19 cellular contexts compared by ENCODE assay signal in the genomic region with DNA sequence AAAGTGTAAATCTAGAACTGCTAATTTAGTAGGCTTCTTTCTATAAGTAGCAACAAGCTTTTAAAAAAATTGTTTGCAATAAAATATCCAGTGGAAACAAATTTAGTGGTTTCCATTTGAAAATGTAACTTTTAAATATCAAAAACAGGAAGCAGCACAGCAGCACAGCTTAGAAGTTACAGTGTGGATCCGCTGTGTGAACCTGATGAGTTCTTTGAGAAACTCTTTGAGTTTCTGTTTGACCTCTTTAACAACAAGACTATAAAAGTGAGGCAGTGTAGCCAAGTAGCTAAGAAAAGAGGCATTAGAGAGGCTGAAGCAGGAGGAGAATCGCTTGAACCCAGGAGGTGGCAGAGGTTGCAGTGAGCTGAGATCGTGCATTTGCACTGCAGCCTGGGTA.
"Had no signal": no experiment of that assay in that cellular context is flagged by ENCODE, and none has a peak within 500 bp of the region (broad histone marks: within the 10 kb centered on the region; RNA-seq: fewer than 3 reads in every experiment).

No MANE protein-coding gene starts in this region.

- H3K4me2 ChIP-seq: hepatocyte had no signal

- H3K4me3 ChIP-seq: hepatocyte, thyroid gland had no signal

- H3K27me3 ChIP-seq: brain microvascular endothelial cell, foreskin keratinocyte, hepatocyte, thyroid gland had no signal

- H3K27ac Mint-ChIP-seq: activated CD4-positive, alpha-beta T cell treated with anti-CD3 and anti-CD28 coated beads, Interleukin-2, amount 10 ng/mL, durations not matched to agents 7 days and 5 days; activated CD8-positive, alpha-beta T cell treated with anti-CD3 and anti-CD28 coated beads, Interleukin-2, amount 10 ng/mL, durations not matched to agents 7 days and 5 days; activated naive CD4-positive, alpha-beta T cell treated with anti-CD3 and anti-CD28 coated beads, Interleukin-2, amount 10 ng/mL, durations not matched to agents 7 days and 5 days; nephron; progenitor cell of endocrine pancreas had no signal

- DNase-seq: activated CD4-positive, alpha-beta T cell treated with anti-CD3 and anti-CD28 coated beads, Interleukin-2, amount 10 ng/mL, durations not matched to agents 7 days and 5 days; activated CD8-positive, alpha-beta T cell treated with anti-CD3 and anti-CD28 coated beads, Interleukin-2, amount 10 ng/mL, durations not matched to agents 7 days and 5 days; activated naive CD4-positive, alpha-beta T cell treated with anti-CD3 and anti-CD28 coated beads, Interleukin-2, amount 10 ng/mL, durations not matched to agents 7 days and 5 days; activated T-cell treated with anti-CD3 and anti-CD28 coated beads, Interleukin-2, amount 50 U/mL, for 4 hours; aorta; brain microvascular endothelial cell; central memory CD4-positive, alpha-beta T cell; foreskin keratinocyte; left cardiac atrium; stimulated activated CD4-positive, alpha-beta T cell treated with anti-CD3 and anti-CD28 coated beads, Interleukin-12 subunit alpha, Interleukin-12 subunit beta, amount 100 ng/mL, for 4 hours; stimulated activated CD4-positive, alpha-beta T cell treated with anti-CD3 and anti-CD28 coated beads, Interleukin-1b, Interleukin-23, amount 100 ng/mL, for 48 hours; stimulated activated CD8-positive, alpha-beta memory T cell treated with anti-CD3 and anti-CD28 coated beads, Interleukin-4, amount 100 ng/mL, for 48 hours; stimulated activated naive CD4-positive, alpha-beta T cell treated with Interleukin-2 at 50 U/mL for 16 hours; T-helper 9 cell; thyroid gland had no signal

- H2AFZ ChIP-seq: hepatocyte had no signal

- H3K9me3 Mint-ChIP-seq: activated CD4-positive, alpha-beta T cell treated with anti-CD3 and anti-CD28 coated beads, Interleukin-2, amount 10 ng/mL, durations not matched to agents 7 days and 5 days; nephron had no signal

- H3K9me3 ChIP-seq: thyroid gland had no signal

- ATAC-seq: activated CD8-positive, alpha-beta T cell treated with anti-CD3 and anti-CD28 coated beads, Interleukin-2, amount 10 ng/mL, durations not matched to agents 7 days and 5 days; activated T-cell treated with anti-CD3 and anti-CD28 coated beads, Interleukin-2, amount 50 U/mL, for 4 hours; foreskin keratinocyte; left cardiac atrium had no signal

- H3K79me2 ChIP-seq: hepatocyte had no signal

- H3K4me1 ChIP-seq: foreskin keratinocyte, thyroid gland had no signal

- FAIRE-seq: colon had no signal

- H3K4me3 Mint-ChIP-seq: activated CD4-positive, alpha-beta T cell treated with anti-CD3 and anti-CD28 coated beads, Interleukin-2, amount 10 ng/mL, durations not matched to agents 7 days and 5 days; activated CD8-positive, alpha-beta T cell treated with anti-CD3 and anti-CD28 coated beads, Interleukin-2, amount 10 ng/mL, durations not matched to agents 7 days and 5 days; activated naive CD4-positive, alpha-beta T cell treated with anti-CD3 and anti-CD28 coated beads, Interleukin-2, amount 10 ng/mL, durations not matched to agents 7 days and 5 days; activated T-cell treated with anti-CD3 and anti-CD28 coated beads, Interleukin-2, amount 50 U/mL, for 4 hours; nephron had no signal

- H3K27ac ChIP-seq: brain microvascular endothelial cell, foreskin keratinocyte, hepatocyte, thyroid gland had no signal

- H3K4me1 Mint-ChIP-seq: activated CD4-positive, alpha-beta T cell treated with anti-CD3 and anti-CD28 coated beads, Interleukin-2, amount 10 ng/mL, durations not matched to agents 7 days and 5 days; activated naive CD4-positive, alpha-beta T cell treated with anti-CD3 and anti-CD28 coated beads, Interleukin-2, amount 10 ng/mL, durations not matched to agents 7 days and 5 days had no signal

- H3K27me3 Mint-ChIP-seq: activated CD4-positive, alpha-beta T cell treated with anti-CD3 and anti-CD28 coated beads, Interleukin-2, amount 10 ng/mL, durations not matched to agents 7 days and 5 days; activated naive CD4-positive, alpha-beta T cell treated with anti-CD3 and anti-CD28 coated beads, Interleukin-2, amount 10 ng/mL, durations not matched to agents 7 days and 5 days; progenitor cell of endocrine pancreas had no signal

- H3K36me3 ChIP-seq: brain microvascular endothelial cell, thyroid gland had no signal
